Comparison of ENCODE assay signal across 10 cellular contexts in the genomic region with DNA sequence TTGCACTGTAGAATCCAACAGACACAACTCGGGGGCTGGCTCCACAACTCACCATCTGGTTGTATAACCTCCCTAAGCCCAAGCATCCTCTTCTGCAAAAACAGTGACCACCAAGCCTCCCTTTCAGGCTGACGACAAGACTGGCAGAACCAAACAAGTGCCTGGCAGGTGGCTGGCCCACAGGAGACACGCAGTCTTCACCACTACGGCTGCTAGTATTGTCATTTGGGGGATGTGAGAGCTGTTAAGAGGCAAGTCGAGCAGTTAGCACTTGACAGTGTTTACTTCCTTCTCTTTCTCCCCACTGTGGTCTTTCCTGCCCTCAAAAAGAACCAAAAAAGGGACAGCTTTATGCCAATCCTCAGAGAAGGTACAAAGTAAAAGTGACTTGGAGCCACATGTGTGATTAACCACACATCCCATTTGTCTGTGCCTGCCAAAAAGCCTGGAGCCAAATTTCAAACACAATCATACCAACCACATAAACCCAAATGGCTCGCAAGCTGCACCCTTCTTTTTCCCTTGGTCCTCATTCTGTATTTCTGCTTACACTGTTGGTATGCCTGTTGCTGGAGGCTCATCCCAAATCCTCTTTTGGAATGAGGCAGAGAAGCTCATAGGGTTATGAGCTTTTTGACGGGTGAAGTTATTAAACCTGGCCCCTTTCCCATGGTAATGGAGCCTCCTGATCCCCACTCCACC.
DNase-seq lines count a peak whose midpoint lies in the region; ATAC-seq, FAIRE-seq and TF ChIP-seq lines count a peak whose summit lies in the region.
"Had no signal": no experiment of that assay in that cellular context is flagged by ENCODE, and none has a peak within 500 bp of the region (broad histone marks: within the 10 kb centered on the region; RNA-seq: fewer than 3 reads in every experiment).

No MANE protein-coding gene starts in this region.

- no peaks in the 10 kb centered on the region for H3K9me3 Mint-ChIP-seq in effector memory CD8-positive, alpha-beta T cell

- no peak overlapping the region for H2BK120ac ChIP-seq in neuronal stem cell (ENCODE audit: low read depth, low read length)

- H3K79me2 ChIP-seq in Loucy (ENCODE audit: insufficient read depth, low read length): no peaks in the 10 kb centered on the region

- H3K14ac ChIP-seq in neuronal stem cell (ENCODE audit: low read length): no peak overlapping the region

- H2BK5ac ChIP-seq in neuronal stem cell (ENCODE audit: low read length): no peak overlapping the region

- H3K36me3 Mint-ChIP-seq in effector memory CD8-positive, alpha-beta T cell (ENCODE audit: insufficient read depth): peaks cover 34% of the 10 kb centered on the region

- no peaks in the 10 kb centered on the region for H3K9me2 ChIP-seq in Loucy (replicated peaks; ENCODE audit: low read depth, low read length)

- H3K4me3 ChIP-seq in Loucy (ENCODE audit: low read length, poor library complexity, severe bottlenecking) (no peak overlapping the region), neuronal stem cell (ENCODE audit: low read length in 2 of 2) (no peak overlapping the region), mucosa of descending colon (no peak overlapping the region)

- peak; percentile 83 for ATAC-seq in effector memory CD8-positive, alpha-beta T cell (replicated peaks)
- no peak for ATAC-seq in mucosa of descending colon

- no peak overlapping the region for H4K8ac ChIP-seq in neuronal stem cell (ENCODE audit: low read depth, low read length)

- peaks cover 34 to 59% of the 10 kb centered on the region in 2 donors for H3K4me1 Mint-ChIP-seq in effector memory CD8-positive, alpha-beta T cell (ENCODE audit: low read depth in 2 of 2)

- peak; percentile 39 for DNase-seq in D341Med (ENCODE audit: low spot score)
- DNase-seq in effector memory CD8-positive, alpha-beta T cell: peak in 1 of 3 experiments; percentile 8
- no peak for DNase-seq in neuronal stem cell (ENCODE audit: low spot score)
- DNase-seq in SK-N-DZ (ENCODE audit: low spot score): no peak
- no peak for DNase-seq in mucosa of descending colon
- no peak for DNase-seq in stimulated activated CD4-positive, alpha-beta T cell treated with anti-CD3 and anti-CD28 coated beads, Interleukin-2, amount 100 ng/mL, for 24 hours
- no peak for DNase-seq in GM19239 (ENCODE audit: insufficient read length, low spot score)
- DNase-seq: cerebellar nuclear complex; NK-92 treated with Interleukin-12 subunit alpha and Interleukin-12 subunit beta, amount 100 ng/mL, for 24 hours had no signal

- no peak overlapping the region for H2AK5ac ChIP-seq in neuronal stem cell (ENCODE audit: low read depth, low read length)

- no peaks in the 10 kb centered on the region for H4K20me1 ChIP-seq in Loucy (ENCODE audit: insufficient read depth, low read length, poor library complexity, severe bottlenecking)

- no peak overlapping the region for H3K9ac ChIP-seq in Loucy (ENCODE audit: low read depth, low read length, poor library complexity, severe bottlenecking)
- no peak overlapping the region for H3K9ac ChIP-seq in neuronal stem cell (ENCODE audit: low read depth, low read length, poor library complexity)

- H2AFZ ChIP-seq in Loucy (ENCODE audit: low read length): peak overlapping the region; percentile 75
- no peak overlapping the region for H2AFZ ChIP-seq in neuronal stem cell (ENCODE audit: low read length)

- no peak overlapping the region for H2BK15ac ChIP-seq in neuronal stem cell (ENCODE audit: low read length)

- no peaks in the 10 kb centered on the region for H3F3A ChIP-seq in Loucy (ENCODE audit: low read depth)

- no peak overlapping the region for H3K23ac ChIP-seq in neuronal stem cell (ENCODE audit: low read depth, low read length, poor library complexity)

- no peak overlapping the region for H2BK12ac ChIP-seq in neuronal stem cell (ENCODE audit: low read length)

- peak overlapping the region; percentile 58 to 90 for H3K27ac Mint-ChIP-seq in effector memory CD8-positive, alpha-beta T cell

- intact Hi-C loops in mucosa of descending colon (cut with DNase I, micrococcal nuclease): no loop called here

- H3K79me1 ChIP-seq in neuronal stem cell (ENCODE audit: low read depth, low read length): no peaks in the 10 kb centered on the region

- no peak for FAIRE-seq in GM19239 (lab: Jason Lieb, UNC)

- no CpG with 5 or more reads among the region's 7 CpGs for WGBS in neuronal stem cell (ENCODE audit: extremely low coverage in 2 of 2, insufficient read length in 2 of 2, insufficient replicate concordance in 1 of 2), 2 donors

- H3K4me3 Mint-ChIP-seq in effector memory CD8-positive, alpha-beta T cell: peak overlapping the region; percentile 5 to 55

- H3K4ac ChIP-seq in neuronal stem cell (ENCODE audit: low read length): no peak overlapping the region

- no peak for TF ChIP-seq CTCF in Loucy (conservative IDR thresholded peaks at IDR 0.05; ENCODE audit: low read length)
- no peak for TF ChIP-seq CTCF in mucosa of descending colon (IDR thresholded peaks at IDR 0.05)

- H3K36me3 ChIP-seq in Loucy (ENCODE audit: insufficient read depth, low read length) (no peaks in the 10 kb centered on the region), neuronal stem cell (replicated peaks in 1 of 2; ENCODE audit: control insufficient read depth in 2 of 2, insufficient read depth in 2 of 2, low read length in 2 of 2) (no peaks in the 10 kb centered on the region), mucosa of descending colon (ENCODE audit: low read depth) (no peaks in the 10 kb centered on the region)

- H3K4me1 ChIP-seq in Loucy (ENCODE audit: insufficient read depth, low read length, poor library complexity, severe bottlenecking): peaks cover 31% of the 10 kb centered on the region
- peaks cover 9 to 18% of the 10 kb centered on the region in 2 donors for H3K4me1 ChIP-seq in neuronal stem cell (ENCODE audit: control insufficient read depth in 2 of 2, insufficient read depth in 1 of 2, low read depth in 1 of 2, low read length in 2 of 2)
- H3K4me1 ChIP-seq in mucosa of descending colon (ENCODE audit: low read depth): peaks cover 9% of the 10 kb centered on the region

- H3K18ac ChIP-seq in neuronal stem cell (ENCODE audit: low read length): peak overlapping the region; percentile 7

- H3K27ac ChIP-seq in neuronal stem cell (replicated peaks; ENCODE audit: low read length): no peak overlapping the region

- no peak overlapping the region for H4K91ac ChIP-seq in neuronal stem cell (ENCODE audit: low read depth, low read length, poor library complexity)

- H3K4me2 ChIP-seq in Loucy (ENCODE audit: low read depth, low read length, poor library complexity, severe bottlenecking) (peak overlapping the region; percentile 7), neuronal stem cell (ENCODE audit: insufficient read depth, low read length, poor library complexity, severe bottlenecking) (no peak overlapping the region)

- H3K27me3 ChIP-seq in Loucy (ENCODE audit: insufficient read depth, low read length, poor library complexity, severe bottlenecking) (no peaks in the 10 kb centered on the region), neuronal stem cell (ENCODE audit: control insufficient read depth in 3 of 3, insufficient read depth in 3 of 3, low read depth in 1 of 3, low read length in 3 of 3) (no peaks in the 10 kb centered on the region)

- H3K9me3 ChIP-seq in Loucy (ENCODE audit: insufficient read depth, low read depth, low read length): no peaks in the 10 kb centered on the region
- peaks cover 0 to 5% of the 10 kb centered on the region in 2 donors for H3K9me3 ChIP-seq in neuronal stem cell (replicated peaks in 1 of 2; ENCODE audit: control insufficient read depth in 2 of 2, insufficient read depth in 1 of 2, low read depth in 1 of 2, low read length in 2 of 2)
- H3K9me3 ChIP-seq in mucosa of descending colon: no peaks in the 10 kb centered on the region

- no peaks in the 10 kb centered on the region for H3K27me3 Mint-ChIP-seq in effector memory CD8-positive, alpha-beta T cell
